13 cellular contexts compared by ENCODE assay signal in the genomic region with DNA sequence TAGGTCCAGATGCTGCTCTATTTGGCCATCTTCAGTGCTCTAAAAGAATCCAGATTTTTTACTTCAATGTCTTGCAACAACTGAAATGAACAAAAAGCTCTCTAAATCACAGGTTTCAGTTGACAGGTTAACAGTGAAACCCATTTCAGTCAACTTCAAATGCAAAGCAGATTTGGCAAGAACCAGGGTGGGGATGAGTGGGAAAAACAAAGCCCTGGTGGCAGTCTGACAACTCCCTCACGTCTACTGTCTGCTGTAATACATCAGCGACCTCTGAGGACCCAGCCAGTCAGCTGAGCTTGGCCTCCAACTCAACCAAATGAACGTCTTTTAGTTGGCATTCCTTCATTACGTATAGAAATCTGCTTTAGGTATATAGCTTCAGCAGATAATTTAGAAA.
"Had no signal": no experiment of that assay in that cellular context is flagged by ENCODE, and none has a peak within 500 bp of the region (broad histone marks: within the 10 kb centered on the region; RNA-seq: fewer than 3 reads in every experiment).

No MANE protein-coding gene starts in this region.

- H3K9me3 Mint-ChIP-seq: activated naive CD4-positive, alpha-beta T cell treated with anti-CD3 and anti-CD28 coated beads, Interleukin-2, amount 50 U/mL, for 24 hours; dendritic cell treated with granulocyte-macrophage colony-stimulating factor and Interleukin-4, amounts not matched to agents 40 ng/mL and 50 ng/mL, for 4 days; effector memory CD8-positive, alpha-beta T cell; immature natural killer cell; natural killer cell treated with Interleukin-12 subunit alpha and Interleukin-12 subunit beta and Interleukin-15 and Interleukin-18, amount 100 ng/mL, for 72 hours; stimulated activated naive CD8-positive, alpha-beta T cell treated with anti-CD3 and anti-CD28 coated beads, Interleukin-15, Interleukin-2, amounts not matched to agents 100 ng/mL and 50 ng/mL, for 24 hours had no signal

- H3K4me3 ChIP-seq: lung, mucosa of descending colon, upper lobe of left lung had no signal

- H3K36me3 Mint-ChIP-seq: activated naive CD4-positive, alpha-beta T cell treated with anti-CD3 and anti-CD28 coated beads, Interleukin-2, amount 50 U/mL, for 24 hours; immature natural killer cell; natural killer cell treated with Interleukin-12 subunit alpha and Interleukin-12 subunit beta and Interleukin-15 and Interleukin-18, amount 100 ng/mL, for 72 hours had no signal

- H3K27ac ChIP-seq: upper lobe of left lung had no signal

- H3K27ac Mint-ChIP-seq: activated naive CD4-positive, alpha-beta T cell treated with anti-CD3 and anti-CD28 coated beads, Interleukin-2, amount 50 U/mL, for 24 hours; dendritic cell treated with granulocyte-macrophage colony-stimulating factor and Interleukin-4, amounts not matched to agents 40 ng/mL and 50 ng/mL, for 4 days; effector memory CD8-positive, alpha-beta T cell; immature natural killer cell; natural killer cell treated with Interleukin-12 subunit alpha and Interleukin-12 subunit beta and Interleukin-15 and Interleukin-18, amount 100 ng/mL, for 72 hours; stimulated activated naive CD8-positive, alpha-beta T cell treated with anti-CD3 and anti-CD28 coated beads, Interleukin-15, Interleukin-2, amounts not matched to agents 100 ng/mL and 50 ng/mL, for 24 hours had no signal

- H3K4me3 Mint-ChIP-seq: activated naive CD4-positive, alpha-beta T cell treated with anti-CD3 and anti-CD28 coated beads, Interleukin-2, amount 50 U/mL, for 24 hours; dendritic cell treated with granulocyte-macrophage colony-stimulating factor and Interleukin-4, amounts not matched to agents 40 ng/mL and 50 ng/mL, for 4 days; effector memory CD8-positive, alpha-beta T cell; immature natural killer cell; natural killer cell treated with Interleukin-12 subunit alpha and Interleukin-12 subunit beta and Interleukin-15 and Interleukin-18, amount 100 ng/mL, for 72 hours; stimulated activated naive CD8-positive, alpha-beta T cell treated with anti-CD3 and anti-CD28 coated beads, Interleukin-15, Interleukin-2, amounts not matched to agents 100 ng/mL and 50 ng/mL, for 24 hours had no signal

- H3K27me3 Mint-ChIP-seq: activated naive CD4-positive, alpha-beta T cell treated with anti-CD3 and anti-CD28 coated beads, Interleukin-2, amount 50 U/mL, for 24 hours; dendritic cell treated with granulocyte-macrophage colony-stimulating factor and Interleukin-4, amounts not matched to agents 40 ng/mL and 50 ng/mL, for 4 days had no signal

- H3K9me3 ChIP-seq: mucosa of descending colon, upper lobe of left lung had no signal

- H3K27me3 ChIP-seq: upper lobe of left lung had no signal

- ATAC-seq: activated CD4-positive, CD25-positive, alpha-beta regulatory T cell treated with anti-CD3 and anti-CD28 coated beads, Interleukin-2, amount 50 U/mL, for 24 hours; effector memory CD8-positive, alpha-beta T cell; mucosa of descending colon; natural killer cell treated with Interleukin-12 subunit alpha and Interleukin-12 subunit beta and Interleukin-15 and Interleukin-18, amount 100 ng/mL, for 72 hours had no signal

- H3K4me1 Mint-ChIP-seq: activated naive CD4-positive, alpha-beta T cell treated with anti-CD3 and anti-CD28 coated beads, Interleukin-2, amount 50 U/mL, for 24 hours; immature natural killer cell had no signal

- DNase-seq: cerebellar nuclear complex; effector memory CD8-positive, alpha-beta T cell; erythroblast; immature natural killer cell; mucosa of descending colon; stimulated activated CD4-positive, alpha-beta T cell treated with anti-CD3 and anti-CD28 coated beads, Interleukin-4, amount 100 ng/mL, for 1 hour; upper lobe of left lung had no signal

- H3K4me1 ChIP-seq: upper lobe of left lung had no signal

- H3K36me3 ChIP-seq: upper lobe of left lung had no signal
